Comparison of ENCODE assay signal across 9 cellular contexts in the genomic region with DNA sequence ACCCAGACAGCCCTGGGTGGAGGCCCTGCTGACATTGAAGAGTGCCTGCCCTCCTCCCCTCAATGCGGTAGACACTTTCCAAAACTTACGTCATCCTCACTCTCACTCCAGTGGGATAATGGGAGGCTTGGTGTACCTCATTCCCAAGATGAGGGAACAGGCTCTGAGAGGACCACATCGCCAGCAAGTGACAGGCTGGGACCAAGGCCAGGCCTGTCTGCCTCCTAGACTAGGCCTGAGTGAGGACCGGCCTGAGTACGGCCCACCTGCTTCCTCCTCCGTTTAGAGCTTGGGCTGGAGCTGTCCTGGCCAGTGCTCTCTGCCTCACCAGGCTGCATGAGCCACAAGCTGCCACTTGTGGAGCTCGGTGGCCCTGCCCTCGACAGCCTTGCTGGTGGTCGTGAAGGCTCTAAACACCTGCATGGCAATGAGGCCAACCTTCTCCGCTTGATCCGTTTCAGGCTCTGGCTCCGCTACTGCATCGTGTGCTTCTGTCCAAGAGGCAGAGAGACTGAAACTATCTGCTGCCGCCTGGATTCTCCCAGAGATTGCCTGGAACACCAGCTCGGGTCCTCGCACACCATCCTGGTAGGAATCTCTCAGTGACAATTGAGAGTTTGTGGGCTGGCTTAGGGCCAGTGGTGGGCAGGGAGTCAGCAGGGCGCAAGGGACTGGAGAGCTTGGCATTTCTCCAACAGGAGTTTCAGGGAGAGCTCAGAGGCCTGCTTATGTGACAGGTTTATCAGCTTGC. TPM values are rescaled to one million over a fixed set of nuclear protein-coding genes. Genes with fewer than 3 reads are reported as not detected.
DNase-seq lines count a peak whose midpoint lies in the region; ATAC-seq and TF ChIP-seq lines count a peak whose summit lies in the region.
"Had no signal": no experiment of that assay in that cellular context is flagged by ENCODE, and none has a peak within 500 bp of the region (broad histone marks: within the 10 kb centered on the region; RNA-seq: fewer than 3 reads in every experiment).

No MANE protein-coding gene starts in this region.

- intact Hi-C loops in CD8-positive, alpha-beta T cell (cut with DNase I, micrococcal nuclease) = no loop called here

- H3K27me3 Mint-ChIP-seq in CD8-positive, alpha-beta T cell (ENCODE audit: low read depth) = no peaks in the 10 kb centered on the region

- H3K9me3 Mint-ChIP-seq in CD8-positive, alpha-beta T cell = no peaks in the 10 kb centered on the region

- no peak overlapping the region for H3K4me3 Mint-ChIP-seq in CD8-positive, alpha-beta T cell

- no peaks in the 10 kb centered on the region for H3K36me3 Mint-ChIP-seq in CD8-positive, alpha-beta T cell

- CTCF ChIA-PET in CD8-positive, alpha-beta T cell (lab: Charles Lee) = no interaction called here

- ATAC-seq in GM19467 (IDR thresholded peaks at IDR 0.05; ENCODE audit: unreplicated experiment) = no peak
- no peak for ATAC-seq in CD8-positive, alpha-beta T cell

- H3K36me3 ChIP-seq in mucosa of rectum (ENCODE audit: control insufficient read depth in 2 of 2, insufficient read depth in 2 of 2, low read length in 2 of 2) = peaks cover 0 to 17% of the 10 kb centered on the region in 2 donors
- no peaks in the 10 kb centered on the region for H3K36me3 ChIP-seq in CD8-positive, alpha-beta T cell (ENCODE audit: insufficient read depth, low read length)

- DNase-seq in NCI-H128 (lab: John Stamatoyannopoulos, UW; ENCODE audit: unreplicated experiment) (peak; percentile 67), cardiac fibroblast (ENCODE audit: low read depth in 2 of 2) (peak; percentile 33 to 66), NOMO-1 (lab: John Stamatoyannopoulos, UW; ENCODE audit: unreplicated experiment in 2 of 2) (no peak)
- no peak for DNase-seq in stimulated activated naive CD4-positive, alpha-beta T cell (lab: John Stamatoyannopoulos, UW)
- no peak for DNase-seq in CD8-positive, alpha-beta T cell

- no peaks in the 10 kb centered on the region for H3K9me3 ChIP-seq in mucosa of rectum (ENCODE audit: control insufficient read depth in 2 of 2, low read length in 2 of 2)
- no peaks in the 10 kb centered on the region for H3K9me3 ChIP-seq in CD8-positive, alpha-beta T cell (ENCODE audit: low read length)

- H3K27ac ChIP-seq in C4-2B = peak overlapping the region; percentile 36
- H3K27ac ChIP-seq in mucosa of rectum (ENCODE audit: low read depth in 2 of 2, low read length in 2 of 2) = peak overlapping the region; percentile 24 to 45
- H3K27ac ChIP-seq in CD8-positive, alpha-beta T cell (ENCODE audit: low read depth, low read length) = no peak overlapping the region

- H3K4me1 Mint-ChIP-seq in CD8-positive, alpha-beta T cell (ENCODE audit: low read depth) = no peaks in the 10 kb centered on the region

- H3K9ac ChIP-seq in mucosa of rectum (ENCODE audit: low read depth in 1 of 2, low read length in 2 of 2) = peak overlapping the region; percentile 17 to 49

- POLR2A ChIA-PET in CD8-positive, alpha-beta T cell (lab: Charles Lee) = no interaction called here

- H3K4me1 ChIP-seq in mucosa of rectum (ENCODE audit: control insufficient read depth in 2 of 2, insufficient read depth in 2 of 2, low read length in 2 of 2) = peaks cover 15 to 28% of the 10 kb centered on the region in 2 donors
- no peaks in the 10 kb centered on the region for H3K4me1 ChIP-seq in CD8-positive, alpha-beta T cell (ENCODE audit: insufficient read depth, low read length)

- H3K27ac Mint-ChIP-seq in CD8-positive, alpha-beta T cell = no peak overlapping the region

- no peaks in the 10 kb centered on the region for H3K27me3 ChIP-seq in mucosa of rectum (ENCODE audit: control insufficient read depth in 2 of 2, insufficient read depth in 2 of 2, low read length in 2 of 2)
- no peaks in the 10 kb centered on the region for H3K27me3 ChIP-seq in CD8-positive, alpha-beta T cell (ENCODE audit: insufficient read depth, low read length)

- TF ChIP-seq CTCF in C4-2B (conservative IDR thresholded peaks at IDR 0.05) (no peak), cardiac fibroblast (IDR thresholded peaks at IDR 0.05; ENCODE audit: low read depth, low read length) (no peak)
- no peak for TF ChIP-seq CTCF in CD8-positive, alpha-beta T cell (IDR thresholded peaks at IDR 0.05)

- H3K4me3 ChIP-seq in cardiac fibroblast (replicated peaks in 1 of 2; ENCODE audit: low read depth in 2 of 2, low read length in 2 of 2) (no peak overlapping the region), mucosa of rectum (ENCODE audit: low read length in 2 of 2) (peak overlapping the region in 1 of 2 donors; percentile 5)
- no peak overlapping the region for H3K4me3 ChIP-seq in CD8-positive, alpha-beta T cell (ENCODE audit: low read depth, low read length)
- H3K4me3 ChIP-seq: lung had no signal

RNA-seq across cellular contexts. Expression of a gene that starts 9.5 kb away (rescaled TPM):
- total RNA-seq in CD8-positive, alpha-beta T cell = not detected

RNA-seq across cellular contexts. Expression of a gene that starts 19.6 kb away (rescaled TPM):
- total RNA-seq in CD8-positive, alpha-beta T cell = 1 to 10 TPM; 5.9 to 6.5 TPM

RNA-seq across cellular contexts. Expression of a gene that starts 27.6 kb away (rescaled TPM):
- total RNA-seq in CD8-positive, alpha-beta T cell = 10 to 100 TPM; 33.1 to 35.0 TPM

RNA-seq across cellular contexts. Expression of a gene that starts 28.5 kb away (rescaled TPM):
- 10 to 100 TPM; 62.4 to 66.5 TPM for total RNA-seq in CD8-positive, alpha-beta T cell

Comparison
In these comparisons a context has a peak if more than half of its experiments do, and no peak if none do; other contexts are left out.
1. DNase-seq: peak in NCI-H128 (single experiment) and cardiac fibroblast (2 of 2); none in stimulated activated naive CD4-positive, alpha-beta T cell (0 of 6), CD8-positive, alpha-beta T cell (0 of 7) and NOMO-1 (0 of 2).